23 cellular contexts compared by ENCODE assay signal in genomic region chr2:128791120-128791982, GRCh38.
A peak's percentile ranks its signal among the peaks of the same experiment; 100 is the strongest.
DNase-seq lines count a peak whose midpoint lies in the region; ATAC-seq and TF ChIP-seq lines count a peak whose summit lies in the region.
"Had no signal": no experiment of that assay in that cellular context is flagged by ENCODE, and none has a peak within 500 bp of the region (broad histone marks: within the 10 kb centered on the region; RNA-seq: fewer than 3 reads in every experiment).

No MANE protein-coding gene starts in this region.

- H3K9me3 ChIP-seq in BLaER1 (no peaks in the 10 kb centered on the region), Karpas-422 (ENCODE audit: low read length) (no peaks in the 10 kb centered on the region), PC-9 (ENCODE audit: insufficient read depth, low read depth) (no peaks in the 10 kb centered on the region)

- H3K4me3 ChIP-seq in BLaER1 (no peak overlapping the region), Karpas-422 (ENCODE audit: low read length) (peak overlapping the region; percentile 36; the same call in 1 of the 2 replicates), PC-9 (no peak overlapping the region)
- H3K4me3 ChIP-seq: cardiac muscle cell, SK-N-MC had no signal

- peak; percentile 8 for ATAC-seq in foreskin keratinocyte
- ATAC-seq: HCT116, left colon, T-helper 17 cell had no signal

- no peak overlapping the region for H3K9ac ChIP-seq in BLaER1
- H3K9ac ChIP-seq in Karpas-422 (ENCODE audit: low read length) = peak overlapping the region; percentile 63

- TF ChIP-seq CTCF in foreskin keratinocyte (conservative IDR thresholded peaks at IDR 0.05) = no peak
- TF ChIP-seq CTCF in osteocyte (IDR thresholded peaks at IDR 0.05) = no peak
- no peak for TF ChIP-seq CTCF in PC-9 (conservative IDR thresholded peaks at IDR 0.05)

- CTCF ChIA-PET in PC-9 (lab: Charles Lee) = no interaction called here

- no peaks in the 10 kb centered on the region for H3K4me1 Mint-ChIP-seq in osteocyte (ENCODE audit: unreplicated experiment)
- H3K4me1 Mint-ChIP-seq: naive thymus-derived CD4-positive, alpha-beta T cell; T-helper 17 cell had no signal

- H3K9me2 ChIP-seq in Karpas-422 (replicated peaks; ENCODE audit: insufficient read depth, low read length) (no peaks in the 10 kb centered on the region), PC-9 (ENCODE audit: insufficient read depth) (no peaks in the 10 kb centered on the region)

- H3K27ac ChIP-seq in BLaER1 = no peak overlapping the region
- H3K27ac ChIP-seq in Karpas-422 (ENCODE audit: low read length) = peak overlapping the region; percentile 72
- H3K27ac ChIP-seq in foreskin keratinocyte = no peak overlapping the region
- H3K27ac ChIP-seq in PC-9 = no peak overlapping the region
- H3K27ac ChIP-seq: C4-2B, cardiac muscle cell, SK-N-MC had no signal

- H3K4me2 ChIP-seq in BLaER1 (peak overlapping the region; percentile 72), Karpas-422 (ENCODE audit: low read depth, low read length, poor library complexity, severe bottlenecking) (peak overlapping the region; percentile 55), PC-9 (no peak overlapping the region)

- POLR2A ChIA-PET in PC-9 (lab: Charles Lee; ENCODE audit: unreplicated experiment) = no interaction called here

- H3K36me3 ChIP-seq in BLaER1 (no peaks in the 10 kb centered on the region), Karpas-422 (ENCODE audit: insufficient read depth, low read length) (no peaks in the 10 kb centered on the region), PC-9 (ENCODE audit: low read depth) (no peaks in the 10 kb centered on the region)
- H3K36me3 ChIP-seq: cardiac muscle cell had no signal

- BruUV-seq in PC-9 (replicated peaks; lab: Mats Ljungman, UMichigan) = no TSS peak

- no peaks in the 10 kb centered on the region for H3K36me3 Mint-ChIP-seq in osteocyte (ENCODE audit: unreplicated experiment)
- H3K36me3 Mint-ChIP-seq: IgD-negative memory B cell; naive thymus-derived CD4-positive, alpha-beta T cell had no signal

- no peaks in the 10 kb centered on the region for H3K79me2 ChIP-seq in Karpas-422 (ENCODE audit: low read length)
- no peaks in the 10 kb centered on the region for H3K79me2 ChIP-seq in PC-9 (ENCODE audit: low read depth)

- intact Hi-C loops in PC-9 (cut with micrococcal nuclease; ENCODE audit: unreplicated experiment) = no loop called here

- DNase-seq in Karpas-422 (no peak), foreskin keratinocyte (peak in 1 of 2 donors; percentile 13), osteocyte (ENCODE audit: extremely low spot score, unreplicated experiment) (peak; percentile 74), NCI-H526 (lab: John Stamatoyannopoulos, UW) (no peak), SKM-1 (lab: John Stamatoyannopoulos, UW; ENCODE audit: unreplicated experiment) (no peak), PC-9 (no peak)
- DNase-seq: activated CD4-positive, alpha-beta T cell treated with anti-CD3 and anti-CD28 coated beads for 4 hours; activated naive CD4-positive, alpha-beta T cell treated with anti-CD3 and anti-CD28 coated beads, Interleukin-2, amount 50 U/mL, for 16 hours; glutamatergic neuron; left colon; naive thymus-derived CD4-positive, alpha-beta T cell; NCI-H1105; NCI-H1930; NCI-H69; RPMI8226; stimulated activated CD8-positive, alpha-beta memory T cell treated with anti-CD3 and anti-CD28 coated beads, Interleukin-4, amount 100 ng/mL, for 48 hours; T-helper 17 cell had no signal

- H3K4me1 ChIP-seq in BLaER1 (peaks cover 32% of the 10 kb centered on the region), Karpas-422 (ENCODE audit: low read length) (peaks cover 37% of the 10 kb centered on the region), foreskin keratinocyte (no peaks in the 10 kb centered on the region), PC-9 (replicated peaks; ENCODE audit: insufficient read depth) (no peaks in the 10 kb centered on the region)

- peaks cover 6% of the 10 kb centered on the region for H3K27me3 Mint-ChIP-seq in osteocyte (ENCODE audit: unreplicated experiment)
- H3K27me3 Mint-ChIP-seq: T-helper 17 cell had no signal

- H3F3A ChIP-seq in PC-9 (ENCODE audit: insufficient read depth, low read depth) = no peaks in the 10 kb centered on the region

- no peaks in the 10 kb centered on the region for H3K9me3 Mint-ChIP-seq in osteocyte (ENCODE audit: unreplicated experiment)

- H3K27ac Mint-ChIP-seq in osteocyte (ENCODE audit: unreplicated experiment) = no peak overlapping the region
- H3K27ac Mint-ChIP-seq: naive thymus-derived CD4-positive, alpha-beta T cell; T-helper 17 cell had no signal

- no peak overlapping the region for H3K4me3 Mint-ChIP-seq in osteocyte (ENCODE audit: unreplicated experiment)
- H3K4me3 Mint-ChIP-seq: IgD-negative memory B cell; naive thymus-derived CD4-positive, alpha-beta T cell; T-helper 17 cell had no signal

- H4K20me1 ChIP-seq in BLaER1 = no peaks in the 10 kb centered on the region
- no peaks in the 10 kb centered on the region for H4K20me1 ChIP-seq in Karpas-422 (ENCODE audit: insufficient read depth, low read depth, low read length)
- H4K20me1 ChIP-seq in PC-9 (ENCODE audit: insufficient read depth) = no peaks in the 10 kb centered on the region

- H2AFZ ChIP-seq in Karpas-422 (ENCODE audit: low read length) = no peak overlapping the region
- H2AFZ ChIP-seq in PC-9 = no peak overlapping the region

- H3K27me3 ChIP-seq in BLaER1 (no peaks in the 10 kb centered on the region), Karpas-422 (ENCODE audit: low read length) (no peaks in the 10 kb centered on the region), foreskin keratinocyte (no peaks in the 10 kb centered on the region), PC-9 (ENCODE audit: insufficient read depth, low read depth) (peaks cover 39% of the 10 kb centered on the region)
- H3K27me3 ChIP-seq: cardiac muscle cell had no signal
